14 cellular contexts compared by ENCODE assay signal in the genomic region with DNA sequence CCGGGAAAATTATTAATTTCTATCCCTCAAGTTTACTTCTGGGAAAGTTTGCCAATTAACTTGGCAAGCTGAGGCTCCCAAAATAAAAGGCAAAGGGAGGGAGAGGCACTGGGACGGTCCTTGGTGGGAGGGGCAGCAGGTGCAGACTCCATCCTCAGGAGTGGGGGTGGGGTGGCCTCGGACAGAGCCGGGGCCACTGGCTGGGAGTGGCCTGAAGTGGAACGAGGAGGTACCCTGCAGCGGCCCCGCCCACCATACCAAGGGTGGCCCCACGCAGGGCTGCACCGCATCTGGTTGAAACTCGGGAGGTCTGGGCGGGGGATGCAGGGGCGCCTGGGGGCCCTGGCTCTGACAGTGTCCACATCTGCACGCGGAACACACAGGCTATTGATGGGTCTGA. TPM values are rescaled to one million over a fixed set of nuclear protein-coding genes. Genes with fewer than 3 reads are reported as not detected.
DNase-seq lines count a peak whose midpoint lies in the region; ATAC-seq and TF ChIP-seq lines count a peak whose summit lies in the region.
"Had no signal": no experiment of that assay in that cellular context is flagged by ENCODE, and none has a peak within 500 bp of the region (broad histone marks: within the 10 kb centered on the region; RNA-seq: fewer than 3 reads in every experiment).

No MANE protein-coding gene starts in this region.

- peaks cover 14% of the 10 kb centered on the region for H3K27me3 Mint-ChIP-seq in activated CD4-positive, alpha-beta T cell treated with anti-CD3 and anti-CD28 coated beads, Interleukin-2, amount 10 ng/mL, durations not matched to agents 7 days and 5 days
- peaks cover 16% of the 10 kb centered on the region for H3K27me3 Mint-ChIP-seq in HFFc6 (ENCODE audit: insufficient read depth)

- H3K27me3 ChIP-seq in body of pancreas: no peaks in the 10 kb centered on the region

- H3K9me3 ChIP-seq in body of pancreas: no peaks in the 10 kb centered on the region
- H3K9me3 ChIP-seq: tibial artery had no signal

- H3K4me1 ChIP-seq in body of pancreas: peaks cover 84% of the 10 kb centered on the region

- no peaks in the 10 kb centered on the region for H3K4me1 Mint-ChIP-seq in activated CD4-positive, alpha-beta T cell treated with anti-CD3 and anti-CD28 coated beads, Interleukin-2, amount 10 ng/mL, durations not matched to agents 7 days and 5 days
- peaks cover 4% of the 10 kb centered on the region for H3K4me1 Mint-ChIP-seq in HFFc6 (ENCODE audit: low read depth)

- CTCF ChIA-PET in activated CD4-positive, alpha-beta T cell treated with anti-CD3 and anti-CD28 coated beads, Interleukin-2, amount 10 ng/mL, durations not matched to agents 7 days and 5 days (lab: Charles Lee): interaction anchor here (1.6 kb wide), 1 partner anchor 147 kb away, joined by 4 read pairs; no protein-coding TSS in a partner anchor

- POLR2A ChIA-PET in activated CD4-positive, alpha-beta T cell treated with anti-CD3 and anti-CD28 coated beads, Interleukin-2, amount 10 ng/mL, durations not matched to agents 7 days and 5 days (lab: Charles Lee): no interaction called here

- H3K27ac ChIP-seq in body of pancreas: peak overlapping the region; percentile 39 to 98 (median 97)
- H3K27ac ChIP-seq: brain microvascular endothelial cell, tibial artery had no signal

- DNase-seq in left ventricle myocardium superior (no peak), cardiac septum (ENCODE audit: low spot score) (no peak), body of pancreas (peak; percentile 74 to 90 (median 86)), mucosa of gallbladder (ENCODE audit: low spot score) (peak; percentile 82), NCI-H2171 treated with DMSO at 0.1 percent for 48 hours (lab: John Stamatoyannopoulos, UW) (no peak), GM03348 (ENCODE audit: low spot score) (no peak), HFFc6 (no peak)
- no peak for DNase-seq in activated CD4-positive, alpha-beta T cell treated with anti-CD3 and anti-CD28 coated beads, Interleukin-2, amount 10 ng/mL, durations not matched to agents 7 days and 5 days
- DNase-seq: activated CD8-positive, alpha-beta T cell treated with anti-CD3 and anti-CD28 coated beads, Interleukin-2, amount 10 ng/mL, durations not matched to agents 7 days and 5 days; activated gamma-delta T cell; brain microvascular endothelial cell; DMS53; T1000; tibial artery had no signal

- TF ChIP-seq POLR2A in body of pancreas (IDR thresholded peaks at IDR 0.05): no peak

- H3K4me3 ChIP-seq in body of pancreas: no peak overlapping the region
- H3K4me3 ChIP-seq: tibial artery had no signal

- H3K36me3 Mint-ChIP-seq in activated CD4-positive, alpha-beta T cell treated with anti-CD3 and anti-CD28 coated beads, Interleukin-2, amount 10 ng/mL, durations not matched to agents 7 days and 5 days (ENCODE audit: low read depth): no peaks in the 10 kb centered on the region
- H3K36me3 Mint-ChIP-seq in HFFc6 (ENCODE audit: low read depth): no peaks in the 10 kb centered on the region

- 29 to 35% methylated on average over 7 to 14 of the region's 14 CpGs for WGBS in body of pancreas, 2 donors

- intact Hi-C loops in left ventricle myocardium superior (cut with micrococcal nuclease): no loop called here
- intact Hi-C loops in cardiac septum (cut with DNase I): loop anchor here (5.0 kb wide), 1 partner anchor 40 kb away; a partner anchor contains a TSS
- intact Hi-C loops in body of pancreas (cut with DNase I): no loop called here

- no peaks in the 10 kb centered on the region for H3K36me3 ChIP-seq in body of pancreas (replicated peaks in 1 of 2; ENCODE audit: insufficient read depth in 1 of 2, low read depth in 2 of 2)
- H3K36me3 ChIP-seq: tibial artery had no signal

- ATAC-seq in left ventricle myocardium superior (peak; percentile 3), body of pancreas (peak; percentile 65)
- ATAC-seq: activated CD8-positive, alpha-beta T cell treated with anti-CD3 and anti-CD28 coated beads, Interleukin-2, amount 10 ng/mL, durations not matched to agents 7 days and 5 days had no signal

- no peak overlapping the region for H3K27ac Mint-ChIP-seq in activated CD4-positive, alpha-beta T cell treated with anti-CD3 and anti-CD28 coated beads, Interleukin-2, amount 10 ng/mL, durations not matched to agents 7 days and 5 days
- no peak overlapping the region for H3K27ac Mint-ChIP-seq in HFFc6
- H3K27ac Mint-ChIP-seq: activated CD8-positive, alpha-beta T cell treated with anti-CD3 and anti-CD28 coated beads, Interleukin-2, amount 10 ng/mL, durations not matched to agents 7 days and 5 days had no signal

- TF ChIP-seq CTCF in body of pancreas (IDR thresholded peaks at IDR 0.05) (no peak), HFFc6 (IDR thresholded peaks at IDR 0.05) (no peak)

- no peak overlapping the region for H3K4me3 Mint-ChIP-seq in activated CD4-positive, alpha-beta T cell treated with anti-CD3 and anti-CD28 coated beads, Interleukin-2, amount 10 ng/mL, durations not matched to agents 7 days and 5 days
- H3K4me3 Mint-ChIP-seq in HFFc6: no peak overlapping the region
- H3K4me3 Mint-ChIP-seq: activated CD8-positive, alpha-beta T cell treated with anti-CD3 and anti-CD28 coated beads, Interleukin-2, amount 10 ng/mL, durations not matched to agents 7 days and 5 days had no signal

- no peaks in the 10 kb centered on the region for H3K9me3 Mint-ChIP-seq in activated CD4-positive, alpha-beta T cell treated with anti-CD3 and anti-CD28 coated beads, Interleukin-2, amount 10 ng/mL, durations not matched to agents 7 days and 5 days
- H3K9me3 Mint-ChIP-seq in HFFc6: no peaks in the 10 kb centered on the region

RNA-seq across cellular contexts. Expression of a gene that starts 42.3 kb away (rescaled TPM):
- 46.6 TPM for total RNA-seq in left ventricle myocardium superior
- total RNA-seq in cardiac septum: 36.0 TPM
- 100 to 1,000 TPM; 102 to 203 TPM for total RNA-seq in body of pancreas
- 135 TPM for total RNA-seq in mucosa of gallbladder
- total RNA-seq in activated CD4-positive, alpha-beta T cell treated with anti-CD3 and anti-CD28 coated beads, Interleukin-2, amount 10 ng/mL, durations not matched to agents 7 days and 5 days: 100 to 1,000 TPM in 1 of 2 experiments, 10 to 100 TPM in 1; 94.4 to 109 TPM
- total RNA-seq in HFFc6 (2021; fragmentation: NEBNext Ultra II Directional; extraction: Animal tissue kit (Norgen Biotek cat#: 25700)): 10 to 100 TPM; 71.2 to 88.3 (median 72.2) TPM

RNA-seq across cellular contexts. Expression of a gene that starts 57.8 kb away (rescaled TPM):
- 8.6 TPM for total RNA-seq in left ventricle myocardium superior
- 13.5 TPM for total RNA-seq in cardiac septum
- 10 to 100 TPM in 1 of 2 donors, 1 to 10 TPM in 1; 5.7 to 14.8 TPM for total RNA-seq in body of pancreas
- total RNA-seq in mucosa of gallbladder: 77.4 TPM
- total RNA-seq in activated CD4-positive, alpha-beta T cell treated with anti-CD3 and anti-CD28 coated beads, Interleukin-2, amount 10 ng/mL, durations not matched to agents 7 days and 5 days: not detected
- 1 to 10 TPM; 7.3 to 9.7 (median 8.3) TPM for total RNA-seq in HFFc6 (2021; fragmentation: NEBNext Ultra II Directional; extraction: Animal tissue kit (Norgen Biotek cat#: 25700))

Comparison
In these comparisons a context has a peak if more than half of its experiments do, and no peak if none do; other contexts are left out.
1. DNase-seq: peak in body of pancreas (4 of 4) and mucosa of gallbladder (single experiment); none in left ventricle myocardium superior (single experiment), cardiac septum (single experiment), NCI-H2171 treated with DMSO at 0.1 percent for 48 hours (single experiment), GM03348 (single experiment), activated CD4-positive, alpha-beta T cell treated with anti-CD3 and anti-CD28 coated beads, Interleukin-2, amount 10 ng/mL, durations not matched to agents 7 days and 5 days (single experiment) and HFFc6 (single experiment).